1 cellular context compared by ENCODE assay signal in genomic region chr11:63888170-63889086, GRCh38.
TF ChIP-seq lines count a peak whose summit lies in the region.

No MANE protein-coding gene starts in this region.

TF ChIP-seq in HepG2, 621 proteins besides CTCF, POLR2A, EP300 and RAD21 (continued from another document):
- TF ChIP-seq MAZ (IDR thresholded peaks at IDR 0.05; ENCODE audit: borderline replicate concordance, low read depth, low read length), result peak; percentile 89
- TF ChIP-seq MAZ (CRISPR knock-in tag; IDR thresholded peaks at IDR 0.05; ENCODE audit: low read depth), result peak; percentile 82
- TF ChIP-seq ZNF740 (CRISPR knock-in tag; IDR thresholded peaks at IDR 0.05), result peak; percentile 33; the same call in 1 of the 2 replicates
- peak; percentile 82; the same call in 1 of the 2 replicates for TF ChIP-seq ZFX (CRISPR knock-in tag; IDR thresholded peaks at IDR 0.05; ENCODE audit: low read depth)
- TF ChIP-seq CREM (IDR thresholded peaks at IDR 0.05), result peak; percentile 26; the same call in 1 of the 2 replicates
- no peak for TF ChIP-seq CREM (CRISPR knock-in tag; IDR thresholded peaks at IDR 0.05)
- TF ChIP-seq KLF13 (CRISPR knock-in tag; IDR thresholded peaks at IDR 0.05), result no peak
- TF ChIP-seq ZNF317 (CRISPR knock-in tag; IDR thresholded peaks at IDR 0.05), result 0 out of 2 replicates have a peak, but pooled peaks have one; percentile 25
- no peak for TF ChIP-seq ZNF629 (CRISPR knock-in tag; conservative IDR thresholded peaks at IDR 0.05)
- TF ChIP-seq KLF16 (CRISPR knock-in tag; IDR thresholded peaks at IDR 0.05), result peak in 1 of 2 experiments; percentile 71; a peak in 2 of 4 replicates
- TF ChIP-seq HIVEP1 (CRISPR knock-in tag; IDR thresholded peaks at IDR 0.05), result 0 out of 2 replicates have a peak, but pooled peaks have one; percentile 39
- no peak for TF ChIP-seq ZSCAN31 (CRISPR knock-in tag; IDR thresholded peaks at IDR 0.05; ENCODE audit: low read depth)
- TF ChIP-seq STAG1 (CRISPR knock-in tag; IDR thresholded peaks at IDR 0.05), result no peak
- TF ChIP-seq HOMEZ (CRISPR knock-in tag; IDR thresholded peaks at IDR 0.05; ENCODE audit: low read depth), result no peak
- peak; percentile 31 for TF ChIP-seq SIN3A (IDR thresholded peaks at IDR 0.05; ENCODE audit: borderline replicate concordance, low read depth, low read length)
- 0 out of 2 replicates have a peak, but pooled peaks have one; percentile 26 for TF ChIP-seq PPARG (CRISPR knock-in tag; conservative IDR thresholded peaks at IDR 0.05)
- peak; percentile 17; the same call in 1 of the 2 replicates for TF ChIP-seq MIER2 (CRISPR knock-in tag; IDR thresholded peaks at IDR 0.05)
- TF ChIP-seq ZNF414 (CRISPR knock-in tag; IDR thresholded peaks at IDR 0.05), result peak; percentile 84; the same call in 1 of the 2 replicates
- TF ChIP-seq MXD1 (CRISPR knock-in tag; IDR thresholded peaks at IDR 0.05), result peak; percentile 54; the same call in 1 of the 2 replicates
- TF ChIP-seq ARNT2 (CRISPR knock-in tag; IDR thresholded peaks at IDR 0.05; ENCODE audit: low read depth), result 0 out of 2 replicates have a peak, but pooled peaks have one; percentile 37
- no peak for TF ChIP-seq ZNF850 (CRISPR knock-in tag; conservative IDR thresholded peaks at IDR 0.05)
- peak; percentile 68; the same call in 1 of the 2 replicates for TF ChIP-seq KDM3A (CRISPR knock-in tag; IDR thresholded peaks at IDR 0.05; ENCODE audit: low read depth)
- TF ChIP-seq HNF4G (IDR thresholded peaks at IDR 0.05; ENCODE audit: borderline replicate concordance, low read depth, low read length), result peak; percentile 66
- TF ChIP-seq HNF4G (CRISPR knock-in tag; IDR thresholded peaks at IDR 0.05; ENCODE audit: borderline replicate concordance, low read depth), result peak; percentile 51; the same call in 1 of the 2 replicates
- TF ChIP-seq SUZ12 (IDR thresholded peaks at IDR 0.05; ENCODE audit: low read depth, low read length), result no peak
- peak; percentile 72; the same call in 1 of the 2 replicates for TF ChIP-seq SALL1 (CRISPR knock-in tag; IDR thresholded peaks at IDR 0.05)
- no peak for TF ChIP-seq HHEX (CRISPR knock-in tag; IDR thresholded peaks at IDR 0.05)
- peak; percentile 10 for TF ChIP-seq YY1 (IDR thresholded peaks at IDR 0.05; ENCODE audit: insufficient read depth, insufficient replicate concordance, low read depth, low read length)
- no peak for TF ChIP-seq CBX1 (IDR thresholded peaks at IDR 0.05; ENCODE audit: low read depth)
- peak; percentile 19; the same call in 1 of the 2 replicates for TF ChIP-seq NCOA2 (CRISPR knock-in tag; IDR thresholded peaks at IDR 0.05)
- TF ChIP-seq, protein P1, sequence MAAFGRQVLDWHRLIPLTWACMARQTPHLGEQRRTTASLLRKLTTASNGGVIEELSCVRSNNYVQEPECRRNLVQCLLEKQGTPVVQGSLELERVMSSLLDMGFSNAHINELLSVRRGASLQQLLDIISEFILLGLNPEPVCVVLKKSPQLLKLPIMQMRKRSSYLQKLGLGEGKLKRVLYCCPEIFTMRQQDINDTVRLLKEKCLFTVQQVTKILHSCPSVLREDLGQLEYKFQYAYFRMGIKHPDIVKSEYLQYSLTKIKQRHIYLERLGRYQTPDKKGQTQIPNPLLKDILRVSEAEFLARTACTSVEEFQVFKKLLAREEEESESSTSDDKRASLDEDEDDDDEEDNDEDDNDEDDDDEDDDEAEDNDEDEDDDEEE (CRISPR knock-in tag; IDR thresholded peaks at IDR 0.05), result 0 out of 2 replicates have a peak, but pooled peaks have one; percentile 39
- TF ChIP-seq ZNF564 (CRISPR knock-in tag; IDR thresholded peaks at IDR 0.05), result peak; percentile 65; the same call in 1 of the 2 replicates
- TF ChIP-seq YEATS2 (CRISPR knock-in tag; IDR thresholded peaks at IDR 0.05; ENCODE audit: borderline replicate concordance), result peak; percentile 63; the same call in 1 of the 2 replicates
- TF ChIP-seq ZNF280B (CRISPR knock-in tag; IDR thresholded peaks at IDR 0.05; ENCODE audit: borderline replicate concordance), result peak; percentile 69; the same call in 1 of the 2 replicates
- peak; percentile 66; the same call in 1 of the 2 replicates for TF ChIP-seq ZNF709 (CRISPR knock-in tag; IDR thresholded peaks at IDR 0.05)
- TF ChIP-seq GABPA (IDR thresholded peaks at IDR 0.05; ENCODE audit: low read depth, low read length), result peak; percentile 55
- TF ChIP-seq GABPA (CRISPR knock-in tag; IDR thresholded peaks at IDR 0.05; ENCODE audit: low read depth), result peak; percentile 88
- TF ChIP-seq IRF9 (CRISPR knock-in tag; IDR thresholded peaks at IDR 0.05; ENCODE audit: borderline replicate concordance), result peak; percentile 87; the same call in 1 of the 2 replicates
- no peak for TF ChIP-seq TCF7L2 (IDR thresholded peaks at IDR 0.05; ENCODE audit: low read depth, low read length)
